ENCODE assay signal across 11 cellular contexts in genomic region chr18:475202-475624, GRCh38. TPM values are rescaled to one million over a fixed set of nuclear protein-coding genes. Genes with fewer than 3 reads are reported as not detected.
A peak's percentile ranks its signal among the peaks of the same experiment; 100 is the strongest.
DNase-seq lines count a peak whose midpoint lies in the region; ATAC-seq and TF ChIP-seq lines count a peak whose summit lies in the region.
"Had no signal": no experiment of that assay in that cellular context is flagged by ENCODE, and none has a peak within 500 bp of the region (broad histone marks: within the 10 kb centered on the region; RNA-seq: fewer than 3 reads in every experiment).

No MANE protein-coding gene starts in this region.

- in situ Hi-C loops in astrocyte of the spinal cord (cut with HindIII; ENCODE audit: low sequenced_read_pairs): no loop called here

- H3K36me3 ChIP-seq in skeletal muscle tissue (ENCODE audit: control insufficient read depth in 3 of 3, insufficient read depth in 3 of 3, low read length in 3 of 3): no peaks in the 10 kb centered on the region
- H3K36me3 ChIP-seq: right lobe of liver had no signal

- H3K4me3 Mint-ChIP-seq in H9: no peak overlapping the region
- H3K4me3 Mint-ChIP-seq in activated CD4-positive, alpha-beta T cell treated with anti-CD3 and anti-CD28 coated beads, Interleukin-2, amount 10 ng/mL, durations not matched to agents 24 days and 14 days: no peak overlapping the region
- H3K4me3 Mint-ChIP-seq: stimulated activated naive CD8-positive, alpha-beta T cell treated with anti-CD3 and anti-CD28 coated beads, Interleukin-15, Interleukin-2, amounts not matched to agents 100 ng/mL and 50 ng/mL, for 24 hours had no signal

- H3K79me2 ChIP-seq in H9 (ENCODE audit: insufficient read depth, low read length): no peaks in the 10 kb centered on the region

- H3K9me3 Mint-ChIP-seq in H9: no peaks in the 10 kb centered on the region
- H3K9me3 Mint-ChIP-seq in activated CD4-positive, alpha-beta T cell treated with anti-CD3 and anti-CD28 coated beads, Interleukin-2, amount 10 ng/mL, durations not matched to agents 24 days and 14 days: no peaks in the 10 kb centered on the region
- H3K9me3 Mint-ChIP-seq: stimulated activated naive CD8-positive, alpha-beta T cell treated with anti-CD3 and anti-CD28 coated beads, Interleukin-15, Interleukin-2, amounts not matched to agents 100 ng/mL and 50 ng/mL, for 24 hours had no signal

- H2AK5ac ChIP-seq in H9 (ENCODE audit: insufficient read length, low read length): no peak overlapping the region

- H3K23me2 ChIP-seq in H9 (ENCODE audit: insufficient read length, low read depth, low read length, poor library complexity, severe bottlenecking): no peaks in the 10 kb centered on the region

- no peak overlapping the region for H4K91ac ChIP-seq in H9 (ENCODE audit: insufficient read length, low read depth, low read length)

- H3K27ac ChIP-seq in H9 (ENCODE audit: insufficient read length, low read depth, low read length) (no peak overlapping the region), right cardiac atrium (ENCODE audit: low read length) (peak overlapping the region; percentile 23), skeletal muscle tissue (ENCODE audit: low read depth, low read length) (peak overlapping the region; percentile 1)
- H3K27ac ChIP-seq: right lobe of liver had no signal

- H3K4me1 ChIP-seq in H9 (ENCODE audit: insufficient read depth, low read length) (peaks cover 14% of the 10 kb centered on the region; the same call in 1 of the 2 replicates), right cardiac atrium (ENCODE audit: control insufficient read depth, insufficient read depth, low read length) (peaks cover 3% of the 10 kb centered on the region), skeletal muscle tissue (ENCODE audit: control insufficient read depth in 3 of 3, insufficient read depth in 3 of 3, low read length in 3 of 3) (peaks cover 0 to 6% (median 0%) of the 10 kb centered on the region in 3 donors)
- H3K4me1 ChIP-seq: right lobe of liver had no signal

- no peak overlapping the region for H2BK12ac ChIP-seq in H9 (ENCODE audit: insufficient read length, low read depth, low read length)

- WGBS in H9 (ENCODE audit: extremely low coverage, insufficient read length, low lambda C conversion rate): no CpG with 5 or more reads among the region's 5 CpGs
- WGBS in right cardiac atrium: 19% methylated on average over 5 of the region's 5 CpGs

- no peak overlapping the region for H2BK5ac ChIP-seq in H9 (ENCODE audit: insufficient read length, low read length)

- no peak overlapping the region for H3K14ac ChIP-seq in H9 (ENCODE audit: insufficient read depth, low read length)

- intact Hi-C loops in right cardiac atrium (cut with DNase I): no loop called here
- intact Hi-C loops in activated CD4-positive, alpha-beta T cell treated with anti-CD3 and anti-CD28 coated beads, Interleukin-2, amount 10 ng/mL, durations not matched to agents 24 days and 14 days (cut with micrococcal nuclease): no loop called here

- DNase-seq in H9 (peak; percentile 79), astrocyte of the spinal cord (ENCODE audit: low read depth, low spot score) (peak; percentile 76), right cardiac atrium (peak; percentile 17 to 64 (median 54)), DMS 273 (lab: John Stamatoyannopoulos, UW; ENCODE audit: unreplicated experiment) (no peak)
- DNase-seq in activated CD4-positive, alpha-beta T cell treated with anti-CD3 and anti-CD28 coated beads, Interleukin-2, amount 10 ng/mL, durations not matched to agents 24 days and 14 days: no peak
- DNase-seq: activated naive CD4-positive, alpha-beta T cell; right lobe of liver had no signal

- no peak overlapping the region for H2AFZ ChIP-seq in H9 (ENCODE audit: low read length)

- H3K4me2 ChIP-seq in H9 (ENCODE audit: insufficient read depth, insufficient read length, low read length): no peak overlapping the region

- H3K4me1 Mint-ChIP-seq in H9: peaks cover 26 to 31% of the 10 kb centered on the region in 2 experiments
- H3K4me1 Mint-ChIP-seq in activated CD4-positive, alpha-beta T cell treated with anti-CD3 and anti-CD28 coated beads, Interleukin-2, amount 10 ng/mL, durations not matched to agents 24 days and 14 days: peaks cover 1% of the 10 kb centered on the region

- H3K27me3 ChIP-seq in H9 (ENCODE audit: insufficient read depth, low read length): no peaks in the 10 kb centered on the region
- no peaks in the 10 kb centered on the region for H3K27me3 ChIP-seq in right cardiac atrium (ENCODE audit: control insufficient read depth, insufficient read depth)
- peaks cover 0 to 2% (median 0%) of the 10 kb centered on the region in 3 donors for H3K27me3 ChIP-seq in skeletal muscle tissue (ENCODE audit: control insufficient read depth in 3 of 3, insufficient read depth in 3 of 3, low read length in 3 of 3)
- H3K27me3 ChIP-seq: right lobe of liver had no signal

- no peak overlapping the region for H2BK15ac ChIP-seq in H9 (ENCODE audit: low read depth, low read length)

- peak overlapping the region; percentile 48 for H3K18ac ChIP-seq in H9 (ENCODE audit: insufficient read length, low read depth, low read length)

- H3K4me3 ChIP-seq in astrocyte of the spinal cord (ENCODE audit: low read depth, low read length) (no peak overlapping the region), right cardiac atrium (ENCODE audit: low read length) (no peak overlapping the region), skeletal muscle tissue (ENCODE audit: low read length in 3 of 3) (no peak overlapping the region)
- H3K4me3 ChIP-seq: right lobe of liver had no signal

- H3K56ac ChIP-seq in H9 (ENCODE audit: insufficient read length, low read depth, low read length): no peak overlapping the region

- no peak overlapping the region for H4K5ac ChIP-seq in H9 (ENCODE audit: insufficient read length, low read depth, low read length)

- H3K4ac ChIP-seq in H9 (ENCODE audit: low read depth, low read length): no peak overlapping the region

- H3K27me3 Mint-ChIP-seq in H9 (ENCODE audit: low read depth): no peaks in the 10 kb centered on the region; the same call in 1 of the 2 replicates
- peaks cover 3% of the 10 kb centered on the region for H3K27me3 Mint-ChIP-seq in activated CD4-positive, alpha-beta T cell treated with anti-CD3 and anti-CD28 coated beads, Interleukin-2, amount 10 ng/mL, durations not matched to agents 24 days and 14 days

- H4K20me1 ChIP-seq in H9 (ENCODE audit: control insufficient read depth, insufficient read depth, insufficient read length): no peaks in the 10 kb centered on the region

- no peak overlapping the region for H3T11ph ChIP-seq in H9 (ENCODE audit: low read length)

- H3K9me3 ChIP-seq in H9 (ENCODE audit: control insufficient read depth, low read depth, low read length) (no peaks in the 10 kb centered on the region), right cardiac atrium (ENCODE audit: control insufficient read depth, low read length) (no peaks in the 10 kb centered on the region), skeletal muscle tissue (ENCODE audit: control insufficient read depth in 3 of 3, low read length in 3 of 3) (no peaks in the 10 kb centered on the region)
- H3K9me3 ChIP-seq: right lobe of liver had no signal

- no peaks in the 10 kb centered on the region for H3K79me1 ChIP-seq in H9 (ENCODE audit: insufficient read depth, low read depth, low read length, poor library complexity, severe bottlenecking)

- no peak overlapping the region for H2BK20ac ChIP-seq in H9 (ENCODE audit: low read depth, low read length, poor library complexity, severe bottlenecking)

- H4K8ac ChIP-seq in H9 (replicated peaks; ENCODE audit: insufficient read length, low read depth, low read length): no peak overlapping the region

- TF ChIP-seq CTCF in H9 (conservative IDR thresholded peaks at IDR 0.05) (no peak), astrocyte of the spinal cord (IDR thresholded peaks at IDR 0.05; ENCODE audit: low read depth, low read length) (no peak)

- H3K36me3 Mint-ChIP-seq in H9 (ENCODE audit: insufficient read depth in 1 of 3, low read depth in 3 of 3): no peaks in the 10 kb centered on the region
- H3K36me3 Mint-ChIP-seq in activated CD4-positive, alpha-beta T cell treated with anti-CD3 and anti-CD28 coated beads, Interleukin-2, amount 10 ng/mL, durations not matched to agents 24 days and 14 days (ENCODE audit: low read depth): no peaks in the 10 kb centered on the region

- H2BK120ac ChIP-seq in H9 (ENCODE audit: low read depth, low read length, poor library complexity, severe bottlenecking): no peak overlapping the region

- no peak overlapping the region for H3K9ac ChIP-seq in H9 (ENCODE audit: extremely low read depth, insufficient read length, low read length)
- H3K9ac ChIP-seq in skeletal muscle tissue (ENCODE audit: low read depth in 1 of 3, low read length in 3 of 3): no peak overlapping the region

- no peak overlapping the region for H3K23ac ChIP-seq in H9 (ENCODE audit: insufficient read length, low read depth, low read length)

- peak overlapping the region in 2 of 3 experiments; percentile 2 to 35; a peak in 2 of 7 replicates for H3K27ac Mint-ChIP-seq in H9
- no peak overlapping the region for H3K27ac Mint-ChIP-seq in activated CD4-positive, alpha-beta T cell treated with anti-CD3 and anti-CD28 coated beads, Interleukin-2, amount 10 ng/mL, durations not matched to agents 24 days and 14 days
- H3K27ac Mint-ChIP-seq: stimulated activated naive CD8-positive, alpha-beta T cell treated with anti-CD3 and anti-CD28 coated beads, Interleukin-15, Interleukin-2, amounts not matched to agents 100 ng/mL and 50 ng/mL, for 24 hours had no signal

- peak; percentile 59 to 80 for ATAC-seq in right cardiac atrium
- no peak for ATAC-seq in HG03196 (IDR thresholded peaks at IDR 0.05; ENCODE audit: unreplicated experiment)
- ATAC-seq in HG03159 (IDR thresholded peaks at IDR 0.05; ENCODE audit: unreplicated experiment): no peak

RNA-seq across cellular contexts. Expression of gene COLEC12, which starts 25.3 kb away (rescaled TPM):
- total RNA-seq in H9 (2021) (0.59 and 0.70 TPM in 2 replicates), right cardiac atrium (10 to 100 TPM in 1 of 4 donors, 1 to 10 TPM in 3; 4.1 to 10.6 (median 6.5) TPM), skeletal muscle tissue (39.1 TPM)
- 1.7 TPM for polyA plus RNA-seq in right cardiac atrium
- total RNA-seq in activated CD4-positive, alpha-beta T cell treated with anti-CD3 and anti-CD28 coated beads, Interleukin-2, amount 10 ng/mL, durations not matched to agents 24 days and 14 days: not detected in 2 replicates

Comparison
In these comparisons a context has a peak if more than half of its experiments do, and no peak if none do; other contexts are left out.
1. DNase-seq: peak in H9 (single experiment), astrocyte of the spinal cord (single experiment) and right cardiac atrium (3 of 3); none in DMS 273 (single experiment) and activated CD4-positive, alpha-beta T cell treated with anti-CD3 and anti-CD28 coated beads, Interleukin-2, amount 10 ng/mL, durations not matched to agents 24 days and 14 days (single experiment).
2. ATAC-seq: peak in right cardiac atrium (2 of 2); none in HG03196 (single experiment) and HG03159 (single experiment).